ENCODE assay signal across 11 cellular contexts in genomic region chr6:98836025-98836961, GRCh38. TPM values are rescaled to one million over a fixed set of nuclear protein-coding genes. Genes with fewer than 3 reads are reported as not detected.
A peak's percentile ranks its signal among the peaks of the same experiment; 100 is the strongest.
DNase-seq lines count a peak whose midpoint lies in the region; ATAC-seq and TF ChIP-seq lines count a peak whose summit lies in the region.
"Had no signal": no experiment of that assay in that cellular context is flagged by ENCODE, and none has a peak within 500 bp of the region (broad histone marks: within the 10 kb centered on the region; RNA-seq: fewer than 3 reads in every experiment).

No MANE protein-coding gene starts in this region.

- H3K36me3 ChIP-seq in H7 (replicated peaks; ENCODE audit: control insufficient read depth, insufficient read depth, low read length) = no peaks in the 10 kb centered on the region

- H3K9me3 Mint-ChIP-seq in CD14-positive monocyte = peaks cover 0 to 28% (median 19%) of the 10 kb centered on the region in 7 donors
- H3K9me3 Mint-ChIP-seq in activated T-helper 1 cell treated with anti-CD3 and anti-CD28 coated beads, Interleukin-12 subunit alpha, Interleukin-12 subunit beta, Interleukin-2, Interleukin-4 antibody, amounts not matched to agents 30 ng/mL and 10 ng/mL and 1 ng/mL, durations not matched to agents 14 hours and 24 hours and 36 hours = no peaks in the 10 kb centered on the region
- H3K9me3 Mint-ChIP-seq in mesothelial cell of epicardium = no peaks in the 10 kb centered on the region

- H3K4me3 Mint-ChIP-seq in CD14-positive monocyte = peak overlapping the region; percentile 9 to 88
- no peak overlapping the region for H3K4me3 Mint-ChIP-seq in activated T-helper 1 cell treated with anti-CD3 and anti-CD28 coated beads, Interleukin-12 subunit alpha, Interleukin-12 subunit beta, Interleukin-2, Interleukin-4 antibody, amounts not matched to agents 30 ng/mL and 10 ng/mL and 1 ng/mL, durations not matched to agents 14 hours and 24 hours and 36 hours
- H3K4me3 Mint-ChIP-seq in mesothelial cell of epicardium = peak overlapping the region; percentile 7

- H3K36me3 Mint-ChIP-seq in CD14-positive monocyte (peaks cover 6 to 17% of the 10 kb centered on the region in 2 donors), mesothelial cell of epicardium (no peaks in the 10 kb centered on the region)
- H3K36me3 Mint-ChIP-seq in activated T-helper 1 cell treated with anti-CD3 and anti-CD28 coated beads, Interleukin-12 subunit alpha, Interleukin-12 subunit beta, Interleukin-2, Interleukin-4 antibody, amounts not matched to agents 30 ng/mL and 10 ng/mL and 1 ng/mL, durations not matched to agents 14 hours and 24 hours and 36 hours (ENCODE audit: low read depth) = peaks cover 3% of the 10 kb centered on the region

- peaks cover 94% of the 10 kb centered on the region for H3K27me3 ChIP-seq in H7 (ENCODE audit: control insufficient read depth, insufficient read depth, low read length)

- no peak for ATAC-seq in HG03095 (IDR thresholded peaks at IDR 0.05; ENCODE audit: unreplicated experiment)

- peak overlapping the region; percentile 32 for H3K4me3 ChIP-seq in H7 (ENCODE audit: insufficient read depth, low read depth, low read length)

- H3K27ac Mint-ChIP-seq in CD14-positive monocyte (no peak overlapping the region), mesothelial cell of epicardium (no peak overlapping the region)
- H3K27ac Mint-ChIP-seq in activated T-helper 1 cell treated with anti-CD3 and anti-CD28 coated beads, Interleukin-12 subunit alpha, Interleukin-12 subunit beta, Interleukin-2, Interleukin-4 antibody, amounts not matched to agents 30 ng/mL and 10 ng/mL and 1 ng/mL, durations not matched to agents 14 hours and 24 hours and 36 hours = peak overlapping the region; percentile 18

- H3K4me1 Mint-ChIP-seq in CD14-positive monocyte = peaks cover 39% of the 10 kb centered on the region
- H3K4me1 Mint-ChIP-seq in activated T-helper 1 cell treated with anti-CD3 and anti-CD28 coated beads, Interleukin-12 subunit alpha, Interleukin-12 subunit beta, Interleukin-2, Interleukin-4 antibody, amounts not matched to agents 30 ng/mL and 10 ng/mL and 1 ng/mL, durations not matched to agents 14 hours and 24 hours and 36 hours (ENCODE audit: low read depth) = peaks cover 22% of the 10 kb centered on the region
- peaks cover 33% of the 10 kb centered on the region for H3K4me1 Mint-ChIP-seq in mesothelial cell of epicardium

- TF ChIP-seq CTCF in CD14-positive monocyte (IDR thresholded peaks at IDR 0.05) = no peak
- TF ChIP-seq CTCF in mesothelial cell of epicardium (IDR thresholded peaks at IDR 0.05; ENCODE audit: unreplicated experiment) = no peak

- DNase-seq in CD14-positive monocyte (ENCODE audit: low spot score) = no peak
- peak; percentile 84 for DNase-seq in H7
- no peak for DNase-seq in activated T-helper 1 cell treated with anti-CD3 and anti-CD28 coated beads, Interleukin-12 subunit alpha, Interleukin-12 subunit beta, Interleukin-2, Interleukin-4 antibody, amounts not matched to agents 30 ng/mL and 10 ng/mL and 1 ng/mL, durations not matched to agents 14 hours and 24 hours and 36 hours (ENCODE audit: low spot score)
- DNase-seq in mesothelial cell of epicardium (ENCODE audit: low spot score in 2 of 2, unreplicated experiment in 2 of 2) = no peak
- DNase-seq in SKM-1 (lab: John Stamatoyannopoulos, UW; ENCODE audit: unreplicated experiment) = no peak
- no peak for DNase-seq in RKO (ENCODE audit: low spot score)
- no peak for DNase-seq in NCI-H446 (lab: John Stamatoyannopoulos, UW)
- DNase-seq: NCI-H2171 treated with DMSO at 0.1 percent for 48 hours; stimulated activated CD8-positive, alpha-beta memory T cell treated with anti-CD3 and anti-CD28 coated beads, Interleukin-4, amount 100 ng/mL, for 48 hours had no signal

- intact Hi-C loops in CD14-positive monocyte (cut with micrococcal nuclease) = loop anchor here in 1 of 2 donors (5.0 kb wide), 1 partner anchor 1334 kb away; no protein-coding TSS in a partner anchor
- intact Hi-C loops in activated T-helper 1 cell treated with anti-CD3 and anti-CD28 coated beads, Interleukin-12 subunit alpha, Interleukin-12 subunit beta, Interleukin-2, Interleukin-4 antibody, amounts not matched to agents 30 ng/mL and 10 ng/mL and 1 ng/mL, durations not matched to agents 14 hours and 24 hours and 36 hours (cut with micrococcal nuclease) = no loop called here

- H3K27me3 Mint-ChIP-seq in CD14-positive monocyte (ENCODE audit: low read depth in 3 of 3) = peaks cover 90 to 97% (median 93%) of the 10 kb centered on the region in 3 donors
- H3K27me3 Mint-ChIP-seq in activated T-helper 1 cell treated with anti-CD3 and anti-CD28 coated beads, Interleukin-12 subunit alpha, Interleukin-12 subunit beta, Interleukin-2, Interleukin-4 antibody, amounts not matched to agents 30 ng/mL and 10 ng/mL and 1 ng/mL, durations not matched to agents 14 hours and 24 hours and 36 hours (ENCODE audit: insufficient read depth) = peaks cover 78% of the 10 kb centered on the region
- H3K27me3 Mint-ChIP-seq in mesothelial cell of epicardium (ENCODE audit: low read depth) = peaks cover 97% of the 10 kb centered on the region

RNA-seq across cellular contexts. Expression of gene POU3F2, which starts 1.9 kb away (rescaled TPM):
- not detected for polyA plus RNA-seq in CD14-positive monocyte
- 0.03 TPM in 1 of 2 replicates, not detected in the other for total RNA-seq in H7 (2014; rRNA removed; shearing (Covaris generic))
- not detected in 2 replicates for total RNA-seq in activated T-helper 1 cell treated with anti-CD3 and anti-CD28 coated beads, Interleukin-12 subunit alpha, Interleukin-12 subunit beta, Interleukin-2, Interleukin-4 antibody, amounts not matched to agents 30 ng/mL and 10 ng/mL and 1 ng/mL, durations not matched to agents 14 hours and 24 hours and 36 hours
- total RNA-seq in mesothelial cell of epicardium = not detected in 3 replicates
- total RNA-seq: epithelial cell of proximal tubule had no signal
